Comparison of ENCODE assay signal across 1 cellular context in genomic region chr12:63815482-63815852, GRCh38.
TF ChIP-seq lines count a peak whose summit lies in the region.

No MANE protein-coding gene starts in this region.

TF ChIP-seq in GM23338, 12 proteins besides CTCF, POLR2A, EP300 and RAD21:
- TF ChIP-seq STAT1 (IDR thresholded peaks at IDR 0.05; ENCODE audit: unreplicated experiment), result no peak
- no peak for TF ChIP-seq ZNF331 (CRISPR knock-in tag; IDR thresholded peaks at IDR 0.05; ENCODE audit: low read depth)
- no peak for TF ChIP-seq ETS1 (IDR thresholded peaks at IDR 0.05)
- TF ChIP-seq ZNF114 (CRISPR knock-in tag; IDR thresholded peaks at IDR 0.05), result no peak
- TF ChIP-seq NANOG (IDR thresholded peaks at IDR 0.05; ENCODE audit: borderline replicate concordance), result no peak
- no peak for TF ChIP-seq CREB1 (CRISPR knock-in tag; IDR thresholded peaks at IDR 0.05; ENCODE audit: low read depth)
- TF ChIP-seq EZH2phosphoT487 (IDR thresholded peaks at IDR 0.05; ENCODE audit: unreplicated experiment), result no peak
- TF ChIP-seq POLR2AphosphoS5 (IDR thresholded peaks at IDR 0.05; ENCODE audit: low read depth), result no peak
- no peak for TF ChIP-seq JUNB (IDR thresholded peaks at IDR 0.05; ENCODE audit: unreplicated experiment)
